Comparison of ENCODE assay signal across 19 cellular contexts in the genomic region with DNA sequence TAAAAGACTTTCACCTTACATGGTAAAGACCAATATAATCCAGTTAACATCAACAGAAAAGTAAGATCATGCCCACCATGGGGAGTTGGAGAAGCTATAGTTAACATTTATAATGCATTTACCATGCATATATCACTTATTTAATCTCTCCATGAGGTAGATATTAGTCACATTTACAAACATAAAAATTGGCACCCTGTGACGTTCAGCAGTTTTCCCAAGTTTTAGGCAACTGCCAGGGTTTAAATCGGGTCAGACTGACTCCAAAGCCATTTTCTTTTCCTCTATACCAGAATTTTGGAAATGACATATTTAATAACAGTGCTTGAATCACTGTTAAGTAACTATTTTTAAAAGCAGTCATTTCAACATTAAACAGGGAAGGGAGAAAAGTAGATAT.
DNase-seq lines count a peak whose midpoint lies in the region; ATAC-seq and TF ChIP-seq lines count a peak whose summit lies in the region.
"Had no signal": no experiment of that assay in that cellular context is flagged by ENCODE, and none has a peak within 500 bp of the region (broad histone marks: within the 10 kb centered on the region; RNA-seq: fewer than 3 reads in every experiment).

No MANE protein-coding gene starts in this region.

- H3K9me3 ChIP-seq in RWPE2 (ENCODE audit: severe bottlenecking) (no peaks in the 10 kb centered on the region), skeletal muscle satellite cell (replicated peaks; ENCODE audit: low read length) (no peaks in the 10 kb centered on the region)
- H3K9me3 ChIP-seq: SJCRH30 had no signal

- peak overlapping the region; percentile 29 for H3K4me2 ChIP-seq in skeletal muscle satellite cell (ENCODE audit: low read length)
- H3K4me2 ChIP-seq: GM23338, KMS-11 had no signal

- no peaks in the 10 kb centered on the region for H3K27me3 ChIP-seq in RWPE2 (ENCODE audit: insufficient read depth, poor library complexity, severe bottlenecking)
- H3K27me3 ChIP-seq in skeletal muscle satellite cell (ENCODE audit: control insufficient read depth, insufficient read depth, low read length), result no peaks in the 10 kb centered on the region
- H3K27me3 ChIP-seq: SJCRH30 had no signal

- no peaks in the 10 kb centered on the region; the same call in 1 of the 2 replicates for H3K36me3 ChIP-seq in RWPE2 (ENCODE audit: low read depth)
- no peaks in the 10 kb centered on the region for H3K36me3 ChIP-seq in skeletal muscle satellite cell (ENCODE audit: insufficient read depth, low read length)
- H3K36me3 ChIP-seq: SJCRH30 had no signal

- H3K27ac ChIP-seq in RWPE2 (ENCODE audit: poor library complexity, severe bottlenecking) (peak overlapping the region; percentile 73), substantia nigra (ENCODE audit: low read depth, low read length, poor library complexity, severe bottlenecking) (no peak overlapping the region)
- H3K27ac ChIP-seq: KMS-11, SJCRH30 had no signal

- ATAC-seq in RWPE2 (ENCODE audit: low read depth), result 0 out of 3 replicates have a peak, but pooled peaks have one; percentile 8
- ATAC-seq: CD8-positive, alpha-beta T cell; GM23338 had no signal

- H3K27ac Mint-ChIP-seq in CD14-positive monocyte, result no peak overlapping the region
- H3K27ac Mint-ChIP-seq: B cell; CD8-positive, alpha-beta T cell; GM23338 had no signal

- H3K4me1 ChIP-seq in RWPE2 (ENCODE audit: insufficient read depth, poor library complexity, severe bottlenecking), result peaks cover 44% of the 10 kb centered on the region
- peaks cover 62% of the 10 kb centered on the region for H3K4me1 ChIP-seq in skeletal muscle satellite cell (ENCODE audit: control insufficient read depth, insufficient read depth, low read length)
- H3K4me1 ChIP-seq: SJCRH30 had no signal

- peak; percentile 28 for DNase-seq in EL
- no peak for DNase-seq in RWPE2 (ENCODE audit: low spot score)
- DNase-seq in fibroblast of mammary gland (ENCODE audit: low read depth), result peak; percentile 78
- DNase-seq in NK-92 (lab: John Stamatoyannopoulos, UW; ENCODE audit: unreplicated experiment), result no peak
- no peak for DNase-seq in CD14-positive monocyte (ENCODE audit: low spot score)
- no peak for DNase-seq in substantia nigra (lab: John Stamatoyannopoulos, UW)
- DNase-seq: ACHN; CD8-positive, alpha-beta T cell; DND-41; MM.1S; NCI-H1930; NCI-H2171; NCI-H510A; RPMI8226; SJCRH30 had no signal

- H3K27me3 Mint-ChIP-seq in CD14-positive monocyte (ENCODE audit: low read depth in 3 of 3), result peaks cover 0 to 2% (median 0%) of the 10 kb centered on the region in 3 donors
- H3K27me3 Mint-ChIP-seq: B cell had no signal

- H3K4me3 Mint-ChIP-seq in CD14-positive monocyte, result no peak overlapping the region
- H3K4me3 Mint-ChIP-seq: B cell; CD8-positive, alpha-beta T cell; GM23338 had no signal

- H3K4me3 ChIP-seq in RWPE2 (ENCODE audit: severe bottlenecking), result no peak overlapping the region
- H3K4me3 ChIP-seq in fibroblast of mammary gland (ENCODE audit: control insufficient read depth, low read depth, low read length), result no peak overlapping the region
- H3K4me3 ChIP-seq in skeletal muscle satellite cell (ENCODE audit: low read length), result peak overlapping the region; percentile 1
- H3K4me3 ChIP-seq: GM23338, SJCRH30 had no signal

- peak overlapping the region; percentile 53 for H3K9ac ChIP-seq in skeletal muscle satellite cell (ENCODE audit: low read depth, low read length)
- H3K9ac ChIP-seq: KMS-11 had no signal

- H3K4me1 Mint-ChIP-seq in CD14-positive monocyte, result no peaks in the 10 kb centered on the region
- H3K4me1 Mint-ChIP-seq: B cell had no signal

- peaks cover 2 to 5% of the 10 kb centered on the region in 2 donors for H3K36me3 Mint-ChIP-seq in CD14-positive monocyte

- no peak for TF ChIP-seq CTCF in RWPE2 (IDR thresholded peaks at IDR 0.05; ENCODE audit: poor library complexity, severe bottlenecking)
- TF ChIP-seq CTCF in fibroblast of mammary gland (conservative IDR thresholded peaks at IDR 0.05; ENCODE audit: control insufficient read depth, insufficient read depth, low read depth, low read length), result no peak
- TF ChIP-seq CTCF in CD14-positive monocyte (IDR thresholded peaks at IDR 0.05), result no peak

- H3K9me3 Mint-ChIP-seq in CD14-positive monocyte, result peaks cover 0 to 2% (median 0%) of the 10 kb centered on the region in 7 donors
- H3K9me3 Mint-ChIP-seq: CD8-positive, alpha-beta T cell; GM23338 had no signal

- intact Hi-C loops in CD14-positive monocyte (cut with micrococcal nuclease), result no loop called here

Comparison
In these comparisons a context has a peak if more than half of its experiments do, and no peak if none do; other contexts are left out.
1. DNase-seq: peak in EL (single experiment) and fibroblast of mammary gland (single experiment); none in RWPE2 (single experiment), NK-92 (single experiment), CD14-positive monocyte (single experiment) and substantia nigra (0 of 49).